ENCODE assay signal across 25 cellular contexts in the genomic region with DNA sequence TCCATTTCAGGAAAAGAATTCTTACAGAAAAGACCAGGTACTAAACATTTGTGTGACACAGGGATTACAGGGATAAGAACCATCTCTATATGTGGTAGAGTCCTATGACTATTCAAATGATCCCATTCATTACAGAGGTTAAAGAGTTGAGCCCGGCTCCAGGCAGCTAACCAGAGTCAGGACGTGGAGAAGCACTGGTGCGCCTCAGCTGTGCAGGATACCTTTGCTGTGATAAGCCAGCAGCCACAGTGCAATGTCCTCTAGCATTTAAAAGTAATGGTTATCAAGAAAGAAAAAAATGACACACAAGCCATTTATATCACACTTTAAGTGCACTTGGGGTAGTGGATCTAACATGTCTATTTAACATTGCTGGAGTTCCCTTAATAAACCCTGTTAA.
"Had no signal": no experiment of that assay in that cellular context is flagged by ENCODE, and none has a peak within 500 bp of the region (broad histone marks: within the 10 kb centered on the region; RNA-seq: fewer than 3 reads in every experiment).

No MANE protein-coding gene starts in this region.

- H3K4me1 ChIP-seq: neural progenitor cell, right lobe of liver, sigmoid colon, thyroid gland, tibial nerve, upper lobe of right lung, uterus had no signal

- H3K27ac ChIP-seq: neural progenitor cell, ovary, parathyroid adenoma, psoas muscle, right lobe of liver, sigmoid colon, stomach, thoracic aorta, thyroid gland, tibial nerve, upper lobe of right lung, uterus had no signal

- H3K27me3 ChIP-seq: neural progenitor cell, ovary, right lobe of liver, sigmoid colon, stomach, thyroid gland, tibial nerve, upper lobe of right lung, uterus had no signal

- H3K36me3 ChIP-seq: ovary, right lobe of liver, sigmoid colon, stomach, thoracic aorta, thyroid gland, tibial nerve, upper lobe of right lung, uterus had no signal

- DNase-seq: natural killer cell; occipital lobe; ovary; posterior cingulate gyrus; psoas muscle; right cardiac atrium; right lobe of liver; sigmoid colon; small intestine; stimulated activated CD4-positive, alpha-beta T cell treated with anti-CD3 and anti-CD28 coated beads, Interleukin-15, amount 100 ng/mL, for 24 hours; stimulated activated CD4-positive, alpha-beta T cell treated with anti-CD3 and anti-CD28 coated beads, Interleukin-2, amount 100 ng/mL, for 24 hours; stimulated activated CD4-positive, alpha-beta T cell treated with anti-CD3 and anti-CD28 coated beads, Interleukin-2, amount 100 ng/mL, for 48 hours; stimulated activated CD4-positive, alpha-beta T cell treated with anti-CD3 and anti-CD28 coated beads, Interleukin-4, amount 100 ng/mL, for 24 hours; stimulated activated naive B cell treated with anti-CD40 and anti-IgM and Interleukin-4, amounts not matched to agents 10 μg/mL and 1 μg/mL and 100 μg/mL, for 72 hours; stimulated activated naive CD4-positive, alpha-beta T cell treated with Interleukin-2 at 50 U/mL for 16 hours; stomach; thyroid gland; trophoblast cell; upper lobe of right lung; uterus had no signal

- H3K9me3 ChIP-seq: ovary, psoas muscle, right lobe of liver, sigmoid colon, stomach, thoracic aorta, thyroid gland, tibial nerve, upper lobe of right lung, uterus had no signal

- ATAC-seq: natural killer cell; psoas muscle; right cardiac atrium; right lobe of liver; stimulated activated effector memory CD8-positive, alpha-beta T cell treated with anti-CD3 and anti-CD28 coated beads, Interleukin-12 subunit alpha, Interleukin-12 subunit beta, amount 100 ng/mL, for 72 hours; stimulated activated naive B cell treated with anti-CD40 and anti-IgM and Interleukin-4, amounts not matched to agents 10 μg/mL and 1 μg/mL and 100 μg/mL, for 72 hours; upper lobe of right lung had no signal

- H3K4me3 ChIP-seq: neural progenitor cell, ovary, psoas muscle, right lobe of liver, sigmoid colon, stomach, thoracic aorta, thyroid gland, tibial nerve, upper lobe of right lung, uterus had no signal
